In genomic region chr4:185909959-185910358, GRCh38 we compare ENCODE assay signal across 19 cellular contexts.
DNase-seq lines count a peak whose midpoint lies in the region; ATAC-seq, FAIRE-seq and TF ChIP-seq lines count a peak whose summit lies in the region.
"Had no signal": no experiment of that assay in that cellular context is flagged by ENCODE, and none has a peak within 500 bp of the region (broad histone marks: within the 10 kb centered on the region; RNA-seq: fewer than 3 reads in every experiment).

No MANE protein-coding gene starts in this region.

- H2BK15ac ChIP-seq in H1 (ENCODE audit: low read length), result no peak overlapping the region

- H3F3A ChIP-seq in GM23338 (replicated peaks; ENCODE audit: low read depth), result no peaks in the 10 kb centered on the region

- H3K36me3 ChIP-seq in GM23338 (ENCODE audit: insufficient read depth), result no peaks in the 10 kb centered on the region
- H3K36me3 ChIP-seq in H1 (ENCODE audit: control insufficient read depth in 2 of 4, insufficient read depth in 4 of 4, low read length in 3 of 4), result no peaks in the 10 kb centered on the region
- H3K36me3 ChIP-seq in small intestine (ENCODE audit: control insufficient read depth in 2 of 2, insufficient read depth in 2 of 2, low read length in 2 of 2), result no peaks in the 10 kb centered on the region
- H3K36me3 ChIP-seq: BE2C had no signal

- H3K23ac ChIP-seq in H1 (ENCODE audit: insufficient read length), result no peak overlapping the region

- no peak overlapping the region for H3K14ac ChIP-seq in H1 (ENCODE audit: insufficient read length)

- no peaks in the 10 kb centered on the region for H3K23me2 ChIP-seq in H1 (ENCODE audit: low read depth, low read length)

- no peaks in the 10 kb centered on the region for H3K36me3 Mint-ChIP-seq in GM23338 (ENCODE audit: low read depth)
- no peaks in the 10 kb centered on the region for H3K36me3 Mint-ChIP-seq in T-cell
- H3K36me3 Mint-ChIP-seq: CD4-positive, alpha-beta memory T cell had no signal

- DNase-seq in GM23338 (ENCODE audit: low spot score) (no peak), H1 (ENCODE audit: low read depth in 1 of 2, low spot score in 2 of 2) (no peak), kidney tubule cell (ENCODE audit: low spot score) (peak; percentile 31), small intestine (peak; percentile 70), NCI-H1694 treated with DMSO at 0.1 percent for 48 hours (lab: John Stamatoyannopoulos, UW) (no peak), T-cell (no peak), NCI-H1417 (lab: John Stamatoyannopoulos, UW) (no peak)
- DNase-seq: BE2C; CD4-positive, alpha-beta memory T cell; COR-L47; DND-41; GDM1; GOT3; HCEC 1CT; HFFc6 had no signal

- H2BK120ac ChIP-seq in H1 (replicated peaks; ENCODE audit: low read depth, low read length), result no peak overlapping the region

- H3K27ac ChIP-seq in GM23338 (ENCODE audit: low read depth) (no peak overlapping the region), H1 (ENCODE audit: low read depth, low read length) (no peak overlapping the region), small intestine (ENCODE audit: low read depth in 1 of 2, low read length in 1 of 2) (no peak overlapping the region)
- H3K27ac ChIP-seq: C4-2B had no signal

- H2BK20ac ChIP-seq in H1 (ENCODE audit: low read length), result no peak overlapping the region

- no peak overlapping the region for H4K8ac ChIP-seq in H1 (ENCODE audit: extremely low read depth, insufficient read depth, low read length)

- H2BK12ac ChIP-seq in H1 (ENCODE audit: low read depth, low read length), result no peak overlapping the region

- no peak overlapping the region for H4K5ac ChIP-seq in H1 (ENCODE audit: insufficient read length, low read depth, low read length)

- no peaks in the 10 kb centered on the region for H3K9me3 ChIP-seq in H1 (ENCODE audit: insufficient read depth in 2 of 2, low read depth in 1 of 2, low read length in 1 of 2)
- H3K9me3 ChIP-seq in small intestine (ENCODE audit: control insufficient read depth, low read depth), result no peaks in the 10 kb centered on the region
- H3K9me3 ChIP-seq: BE2C had no signal

- TF ChIP-seq EP300 in H1 (IDR thresholded peaks at IDR 0.05; ENCODE audit: borderline replicate concordance in 1 of 2, low read depth in 2 of 2, low read length in 2 of 2), result no peak

- H3K9ac ChIP-seq in H1 (replicated peaks in 1 of 4; ENCODE audit: extremely low read depth in 1 of 4, low read depth in 3 of 4, low read length in 3 of 4), result no peak overlapping the region

- H3K79me2 ChIP-seq in GM23338 (replicated peaks; ENCODE audit: insufficient read depth), result no peaks in the 10 kb centered on the region
- H3K79me2 ChIP-seq in H1 (ENCODE audit: control insufficient read depth in 1 of 2, insufficient read depth in 2 of 2, low read length in 2 of 2), result no peaks in the 10 kb centered on the region

- H3K4me1 Mint-ChIP-seq in GM23338 (peaks cover 14% of the 10 kb centered on the region; the same call in 2 of the 3 replicates), T-cell (no peaks in the 10 kb centered on the region)
- H3K4me1 Mint-ChIP-seq: CD4-positive, alpha-beta memory T cell had no signal

- H3K27ac Mint-ChIP-seq in GM23338, result no peak overlapping the region
- no peak overlapping the region for H3K27ac Mint-ChIP-seq in T-cell
- H3K27ac Mint-ChIP-seq: CD4-positive, alpha-beta memory T cell; HFFc6 had no signal

- peaks cover 10% of the 10 kb centered on the region for H3K4me1 ChIP-seq in GM23338 (ENCODE audit: insufficient read depth)
- H3K4me1 ChIP-seq in H1 (replicated peaks in 1 of 4; ENCODE audit: control insufficient read depth in 3 of 4, insufficient read depth in 4 of 4, low read length in 3 of 4), result no peaks in the 10 kb centered on the region; a peak in 2 of 7 replicates
- no peaks in the 10 kb centered on the region for H3K4me1 ChIP-seq in small intestine (ENCODE audit: control insufficient read depth in 2 of 2, insufficient read depth in 1 of 2, low read depth in 1 of 2, low read length in 1 of 2)

- H3K27me3 ChIP-seq in GM23338 (ENCODE audit: insufficient read depth) (no peaks in the 10 kb centered on the region), H1 (replicated peaks in 1 of 4; ENCODE audit: control insufficient read depth in 3 of 4, extremely low read depth in 1 of 4, insufficient read depth in 3 of 4, low read length in 3 of 4) (no peaks in the 10 kb centered on the region), small intestine (ENCODE audit: control insufficient read depth in 2 of 2, insufficient read depth in 2 of 2, low read length in 2 of 2) (no peaks in the 10 kb centered on the region)
- H3K27me3 ChIP-seq: BE2C had no signal

- H2AFZ ChIP-seq in GM23338 (peak overlapping the region; percentile 86; the same call in 1 of the 2 replicates), H1 (ENCODE audit: low read length) (peak overlapping the region; percentile 31; the same call in 1 of the 2 replicates)

- no peak overlapping the region for H3K56ac ChIP-seq in H1 (replicated peaks; ENCODE audit: insufficient read length, low read depth, low read length)

- POLR2A ChIA-PET in H1 (lab: Charles Lee; ENCODE audit: partially characterized antibody), result interaction anchor here (0.6 kb wide), 1 partner anchor 754 kb away, joined by 4 read pairs; no protein-coding TSS in a partner anchor
- POLR2A ChIA-PET in T-cell (lab: Charles Lee), result no interaction called here

- H3K79me1 ChIP-seq in H1 (ENCODE audit: low read depth, low read length), result no peaks in the 10 kb centered on the region

- H3K9me3 Mint-ChIP-seq in GM23338 (no peaks in the 10 kb centered on the region), T-cell (no peaks in the 10 kb centered on the region)
- H3K9me3 Mint-ChIP-seq: HFFc6 had no signal

- FAIRE-seq in H1 (lab: Jason Lieb, UNC) (no peak), small intestine (lab: Jason Lieb, UNC) (no peak)
- FAIRE-seq: GM12892, HepG2, HTR-8/SVneo had no signal

- CTCF ChIA-PET in H1 (lab: Charles Lee; ENCODE audit: partially characterized antibody) (no interaction called here), T-cell (lab: Charles Lee) (interaction anchor here in 1 of 2 donors (0.6 to 0.7 kb wide), 2 partner anchors 20 kb away, joined by 3 to 4 read pairs; no protein-coding TSS in a partner anchor)

- no peaks in the 10 kb centered on the region for H3K9me2 ChIP-seq in GM23338 (ENCODE audit: insufficient read depth)

- H4K20me1 ChIP-seq in GM23338 (replicated peaks; ENCODE audit: insufficient read depth) (no peaks in the 10 kb centered on the region), H1 (replicated peaks in 1 of 2; ENCODE audit: control insufficient read depth in 1 of 2, insufficient read depth in 2 of 2, low read length in 2 of 2) (no peaks in the 10 kb centered on the region)

- H3K4me2 ChIP-seq in GM23338 (peak overlapping the region; percentile 7; the same call in 1 of the 2 replicates), H1 (ENCODE audit: insufficient read depth in 1 of 2, low read depth in 2 of 2, low read length in 2 of 2) (no peak overlapping the region; a peak in 1 of 4 replicates)

- no peak overlapping the region for H3K4me3 Mint-ChIP-seq in GM23338
- no peak overlapping the region for H3K4me3 Mint-ChIP-seq in T-cell
- H3K4me3 Mint-ChIP-seq: CD4-positive, alpha-beta memory T cell; HFFc6 had no signal

- no peak overlapping the region for H3K18ac ChIP-seq in H1 (ENCODE audit: extremely low read depth, low read length)

- TF ChIP-seq POLR2A in H1 (IDR thresholded peaks at IDR 0.05; ENCODE audit: control extremely low read depth in 1 of 2, low read depth in 2 of 2, low read length in 2 of 2), result no peak

- peaks cover 3% of the 10 kb centered on the region for H3K27me3 Mint-ChIP-seq in GM23338 (ENCODE audit: insufficient read depth, low read depth, poor library complexity)
- H3K27me3 Mint-ChIP-seq in T-cell, result peaks cover 0 to 6% of the 10 kb centered on the region in 2 donors

- no peak overlapping the region for H2AK5ac ChIP-seq in H1 (ENCODE audit: low read depth, low read length)

- WGBS in H1 (ENCODE audit: extremely low coverage in 1 of 2, insufficient coverage in 1 of 2, insufficient read length in 1 of 2, insufficient replicate concordance in 2 of 2, low coverage in 1 of 2, low lambda C conversion rate in 2 of 2, missing lambda C conversion rate in 1 of 2), 2 experiments, result 83% methylated on average over 2 of the region's 2 CpGs; no CpG with 5 or more reads in 1 of the 2 experiments
- WGBS in small intestine, 3 donors, result 62 to 90% (median 89%) methylated on average over 2 of the region's 2 CpGs

- no peak overlapping the region for H4K91ac ChIP-seq in H1 (replicated peaks; ENCODE audit: insufficient read length, low read length)

- no peak overlapping the region for H2BK5ac ChIP-seq in H1 (ENCODE audit: low read depth, low read length)

- H3K4ac ChIP-seq in H1 (replicated peaks; ENCODE audit: insufficient read length, low read depth, low read length), result no peak overlapping the region

- TF ChIP-seq CTCF in GM23338 (conservative IDR thresholded peaks at IDR 0.05; ENCODE audit: low read depth in 2 of 2) (no peak), H1 (IDR thresholded peaks at IDR 0.05; ENCODE audit: control extremely low read depth in 1 of 3, insufficient read depth in 1 of 3, low read depth in 1 of 3, low read length in 3 of 3) (no peak)

- ATAC-seq in GM23338 (no peak), T-cell (replicated peaks in 1 of 4) (no peak)
- ATAC-seq: HepG2 had no signal

- H3K4me3 ChIP-seq in GM23338 (no peak overlapping the region), H1 (ENCODE audit: extremely low read depth in 1 of 4, insufficient read depth in 2 of 4, low read depth in 3 of 4, low read length in 4 of 4) (no peak overlapping the region), small intestine (ENCODE audit: low read depth in 1 of 2, low read length in 2 of 2) (no peak overlapping the region)

- no peak for TF ChIP-seq RAD21 in H1 (IDR thresholded peaks at IDR 0.05 in 1 of 2, conservative IDR thresholded peaks at IDR 0.05 in 1 of 2; ENCODE audit: low read depth in 2 of 2, low read length in 2 of 2)

TF ChIP-seq in GM23338, 12 proteins besides CTCF, POLR2A, EP300 and RAD21 (continues in another document):
- TF ChIP-seq POLR2AphosphoS5 (IDR thresholded peaks at IDR 0.05; ENCODE audit: low read depth) (no peak), ZNF114 (CRISPR knock-in tag; IDR thresholded peaks at IDR 0.05) (no peak), JUNB (IDR thresholded peaks at IDR 0.05; ENCODE audit: unreplicated experiment) (no peak)

Comparison
In these comparisons a context has a peak if more than half of its experiments do, and no peak if none do; other contexts are left out.
1. DNase-seq: peak in kidney tubule cell (single experiment) and small intestine (single experiment); none in GM23338 (single experiment), H1 (0 of 2), NCI-H1694 treated with DMSO at 0.1 percent for 48 hours (single experiment), T-cell (0 of 34) and NCI-H1417 (0 of 3).